26 cellular contexts compared by ENCODE assay signal in the genomic region with DNA sequence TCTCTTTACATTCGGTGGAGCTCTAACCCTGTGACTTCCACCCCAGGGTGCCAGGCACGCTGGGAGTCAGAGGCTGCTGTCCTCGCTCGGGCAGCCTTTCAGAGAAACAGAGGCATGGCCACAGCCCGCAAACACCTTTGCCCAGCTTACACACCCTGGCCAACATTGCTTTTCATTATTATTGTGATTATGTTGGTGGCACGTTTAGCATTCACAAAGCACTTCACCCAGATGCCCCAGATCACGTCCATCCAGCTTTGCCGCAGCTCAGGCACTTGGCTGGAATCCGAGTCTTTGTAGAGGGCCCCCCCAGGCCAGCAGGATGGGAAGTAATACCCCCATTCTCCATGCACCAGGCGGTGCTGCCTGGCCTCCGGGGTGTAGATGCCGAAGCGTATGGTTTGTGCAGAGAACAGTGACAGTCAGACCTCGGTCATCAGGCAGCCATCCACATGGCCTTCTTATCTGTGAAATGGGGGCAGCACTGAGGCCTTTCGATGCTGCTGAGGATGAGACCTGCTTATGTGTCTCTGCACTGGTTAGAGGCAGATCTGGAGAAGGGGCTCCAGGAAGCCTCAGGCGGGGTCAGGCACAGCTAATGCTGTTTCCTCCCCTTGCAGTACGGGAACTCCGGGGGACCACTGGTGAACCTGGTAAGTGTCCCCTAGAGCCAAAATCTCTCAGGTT. TPM values are rescaled to one million over a fixed set of nuclear protein-coding genes. Genes with fewer than 3 reads are reported as not detected.
"Had no signal": no experiment of that assay in that cellular context is flagged by ENCODE, and none has a peak within 500 bp of the region (broad histone marks: within the 10 kb centered on the region; RNA-seq: fewer than 3 reads in every experiment).

No MANE protein-coding gene starts in this region.

- H3K4me1 ChIP-seq: foreskin keratinocyte, pancreas, right lobe of liver, testis, vagina had no signal

- DNase-seq: activated CD4-positive, alpha-beta memory T cell treated with anti-CD3 and anti-CD28 coated beads, Interleukin-2, amount 10 ng/mL, durations not matched to agents 7 days and 5 days; activated CD4-positive, alpha-beta T cell treated with anti-CD3 and anti-CD28 coated beads, Interleukin-2, amount 10 ng/mL, durations not matched to agents 24 days and 14 days; activated effector memory CD4-positive, alpha-beta T cell treated with Interleukin-2 at 50 U/mL for 16 hours; activated naive CD4-positive, alpha-beta T cell treated with anti-CD3 and anti-CD28 coated beads for 36 hours; activated naive CD8-positive, alpha-beta T cell treated with anti-CD3 and anti-CD28 coated beads, Interleukin-2, amount 10 ng/mL, durations not matched to agents 7 days and 5 days; activated T-cell treated with anti-CD3 and anti-CD28 coated beads, Interleukin-2, amount 50 U/mL, for 72 hours; amygdala; dermis blood vessel endothelial cell; effector memory CD4-positive, alpha-beta T cell; foreskin keratinocyte; hypothalamus; stimulated activated CD4-positive, alpha-beta T cell treated with anti-CD3 and anti-CD28 coated beads, Interleukin-2, amount 100 ng/mL, for 48 hours; stimulated activated CD8-positive, alpha-beta memory T cell treated with anti-CD3 and anti-CD28 coated beads, Interleukin-4, amount 100 ng/mL, for 48 hours; stimulated activated naive B cell treated with anti-CD40 and anti-IgM and Interleukin-4, amounts not matched to agents 10 μg/mL and 1 μg/mL and 100 μg/mL, for 72 hours; testis; trophoblast cell had no signal

- H3K36me3 ChIP-seq: cardiac muscle cell, pancreas, right lobe of liver had no signal

- H3K4me3 ChIP-seq: cardiac muscle cell, lung, pancreas, right lobe of liver, smooth muscle cell, testis, vagina had no signal

- H3K27ac ChIP-seq: cardiac muscle cell, foreskin keratinocyte, pancreas, right lobe of liver, testis, vagina, VCaP had no signal

- H3K27me3 ChIP-seq: cardiac muscle cell, foreskin keratinocyte, pancreas, right lobe of liver, testis, vagina had no signal

- ATAC-seq: activated CD4-positive, CD25-positive, alpha-beta regulatory T cell treated with anti-CD3 and anti-CD28 coated beads, Interleukin-2, amount 50 U/mL, for 24 hours; activated T-cell treated with anti-CD3 and anti-CD28 coated beads, Interleukin-2, amount 50 U/mL, for 72 hours; foreskin keratinocyte; naive thymus-derived CD8-positive, alpha-beta T cell; pancreas; right lobe of liver; stimulated activated naive B cell treated with anti-CD40 and anti-IgM and Interleukin-4, amounts not matched to agents 10 μg/mL and 1 μg/mL and 100 μg/mL, for 72 hours had no signal

- H3K9me3 ChIP-seq: pancreas, right lobe of liver, testis, vagina had no signal

RNA-seq across cellular contexts. Expression of a gene that starts 22.3 kb away (rescaled TPM):
- total RNA-seq: activated CD4-positive, alpha-beta memory T cell treated with anti-CD3 and anti-CD28 coated beads, Interleukin-2, amount 10 ng/mL, durations not matched to agents 7 days and 5 days; activated CD4-positive, alpha-beta T cell treated with anti-CD3 and anti-CD28 coated beads, Interleukin-2, amount 10 ng/mL, durations not matched to agents 24 days and 14 days; activated naive CD4-positive, alpha-beta T cell treated with anti-CD3 and anti-CD28 coated beads for 36 hours; activated naive CD8-positive, alpha-beta T cell treated with anti-CD3 and anti-CD28 coated beads, Interleukin-2, amount 10 ng/mL, durations not matched to agents 7 days and 5 days; activated T-cell treated with anti-CD3 and anti-CD28 coated beads, Interleukin-2, amount 50 U/mL, for 72 hours; foreskin keratinocyte; naive thymus-derived CD8-positive, alpha-beta T cell; T-helper 2 cell treated with Interferon-gamma antibody and Interleukin-4, amounts not matched to agents 100 ng/mL and 5 ng/mL, for 36 hours had no signal
